Comparison of ENCODE assay signal across 26 cellular contexts in the genomic region with DNA sequence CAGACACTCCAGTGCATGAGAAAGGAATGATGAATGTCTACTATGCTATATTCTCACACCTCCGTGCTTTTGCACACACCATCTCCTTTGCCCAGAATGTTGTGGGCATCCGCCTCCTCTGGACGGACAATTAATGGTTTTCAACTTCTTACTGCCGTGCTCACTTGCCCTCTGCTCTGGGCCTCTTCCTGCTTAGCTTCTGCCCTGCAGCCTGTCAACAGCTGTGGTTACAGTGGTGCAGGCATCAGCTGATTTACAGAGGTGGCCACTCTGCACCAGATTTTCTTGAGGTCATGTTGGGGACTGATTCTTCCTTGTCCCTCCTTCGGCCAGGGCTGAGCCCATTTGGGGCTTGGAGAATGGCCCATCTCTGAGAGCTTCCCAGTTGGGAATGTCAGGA.
"Had no signal": no experiment of that assay in that cellular context is flagged by ENCODE, and none has a peak within 500 bp of the region (broad histone marks: within the 10 kb centered on the region; RNA-seq: fewer than 3 reads in every experiment).

No MANE protein-coding gene starts in this region.

- DNase-seq: activated CD4-positive, alpha-beta T cell treated with anti-CD3 and anti-CD28 coated beads, Interleukin-2, amount 50 U/mL, for 1 hour; activated CD4-positive, CD25-positive, alpha-beta regulatory T cell treated with anti-CD3 and anti-CD28 coated beads, Interleukin-2, amount 50 U/mL, for 72 hours; activated CD8-positive, alpha-beta memory T cell treated with anti-CD3 and anti-CD28 coated beads for 24 hours; activated CD8-positive, alpha-beta memory T cell treated with anti-CD3 and anti-CD28 coated beads, Interleukin-2, amount 50 U/mL, for 4 hours; activated T-cell treated with anti-CD3 and anti-CD28 coated beads, Interleukin-2, amount 50 U/mL, for 24 hours; amniotic stem cell; cerebellar nuclear complex; cortex of kidney; kidney glomerular epithelial cell; left lung; naive thymus-derived CD8-positive, alpha-beta T cell; ovary; stimulated activated CD4-positive, alpha-beta T cell treated with anti-CD3 and anti-CD28 coated beads, Interleukin-12 subunit alpha, Interleukin-12 subunit beta, amount 100 ng/mL, for 4 hours; stimulated activated CD4-positive, alpha-beta T cell treated with anti-CD3 and anti-CD28 coated beads, Interleukin-4, amount 100 ng/mL, for 4 hours; substantia nigra; thyroid gland; upper lobe of right lung; WERI-Rb-1 had no signal

- H3K27me3 Mint-ChIP-seq: activated naive CD8-positive, alpha-beta T cell; activated T-cell treated with anti-CD3 and anti-CD28 coated beads, Interleukin-2, amount 50 U/mL, for 24 hours; activated T-helper 17 cell treated with anti-CD3 and anti-CD28 coated beads, Interleukin-2, amount 50 U/mL, for 72 hours; naive thymus-derived CD8-positive, alpha-beta T cell; stimulated activated naive CD8-positive, alpha-beta T cell treated with anti-CD3 and anti-CD28 coated beads, Interleukin-15, Interleukin-2, amounts not matched to agents 100 ng/mL and 50 ng/mL, for 24 hours had no signal

- H3K36me3 Mint-ChIP-seq: activated naive CD8-positive, alpha-beta T cell; naive thymus-derived CD8-positive, alpha-beta T cell had no signal

- H3K27me3 ChIP-seq: hepatocyte, left lung, ovary, right atrium auricular region, thyroid gland, upper lobe of right lung had no signal

- H3K9me3 Mint-ChIP-seq: activated T-cell treated with anti-CD3 and anti-CD28 coated beads, Interleukin-2, amount 50 U/mL, for 24 hours; activated T-helper 17 cell treated with anti-CD3 and anti-CD28 coated beads, Interleukin-2, amount 50 U/mL, for 72 hours; naive thymus-derived CD8-positive, alpha-beta T cell; stimulated activated naive CD8-positive, alpha-beta T cell treated with anti-CD3 and anti-CD28 coated beads, Interleukin-15, Interleukin-2, amounts not matched to agents 100 ng/mL and 50 ng/mL, for 24 hours; T-helper 2 cell treated with Interferon-gamma antibody and Interleukin-4, amounts not matched to agents 5 μg/mL and 100 μg/mL, for 36 hours had no signal

- H3K4me1 Mint-ChIP-seq: activated T-helper 17 cell treated with anti-CD3 and anti-CD28 coated beads, Interleukin-2, amount 50 U/mL, for 72 hours had no signal

- H3K4me3 Mint-ChIP-seq: activated naive CD8-positive, alpha-beta T cell; activated T-cell treated with anti-CD3 and anti-CD28 coated beads, Interleukin-2, amount 50 U/mL, for 24 hours; activated T-helper 17 cell treated with anti-CD3 and anti-CD28 coated beads, Interleukin-2, amount 50 U/mL, for 72 hours; stimulated activated naive CD8-positive, alpha-beta T cell treated with anti-CD3 and anti-CD28 coated beads, Interleukin-15, Interleukin-2, amounts not matched to agents 100 ng/mL and 50 ng/mL, for 24 hours; T-helper 2 cell treated with Interferon-gamma antibody and Interleukin-4, amounts not matched to agents 5 μg/mL and 100 μg/mL, for 36 hours had no signal

- H3K4me3 ChIP-seq: hepatocyte, left lung, lung, ovary, prostate gland, right atrium auricular region, thyroid gland, upper lobe of right lung had no signal

- H3K27ac ChIP-seq: hepatocyte, left lung, ovary, prostate gland, right atrium auricular region, thyroid gland, upper lobe of right lung, WERI-Rb-1 had no signal

- ATAC-seq: activated T-helper 17 cell treated with anti-CD3 and anti-CD28 coated beads, Interleukin-2, amount 50 U/mL, for 72 hours; left lung; naive thymus-derived CD8-positive, alpha-beta T cell; upper lobe of right lung had no signal

- H3K4me1 ChIP-seq: left lung, prostate gland, right atrium auricular region, thyroid gland, upper lobe of right lung had no signal

- H3K27ac Mint-ChIP-seq: activated naive CD8-positive, alpha-beta T cell; activated T-cell treated with anti-CD3 and anti-CD28 coated beads, Interleukin-2, amount 50 U/mL, for 24 hours; activated T-helper 17 cell treated with anti-CD3 and anti-CD28 coated beads, Interleukin-2, amount 50 U/mL, for 72 hours; stimulated activated naive CD8-positive, alpha-beta T cell treated with anti-CD3 and anti-CD28 coated beads, Interleukin-15, Interleukin-2, amounts not matched to agents 100 ng/mL and 50 ng/mL, for 24 hours; T-helper 2 cell treated with Interferon-gamma antibody and Interleukin-4, amounts not matched to agents 5 μg/mL and 100 μg/mL, for 36 hours had no signal
